In genomic region chr2:130790808-130791616, GRCh38 we compare ENCODE assay signal across 22 cellular contexts. TPM values are rescaled to one million over a fixed set of nuclear protein-coding genes. Genes with fewer than 3 reads are reported as not detected.
"Had no signal": no experiment of that assay in that cellular context is flagged by ENCODE, and none has a peak within 500 bp of the region (broad histone marks: within the 10 kb centered on the region; RNA-seq: fewer than 3 reads in every experiment).

No MANE protein-coding gene starts in this region.

- ATAC-seq: activated CD8-positive, alpha-beta T cell treated with anti-CD3 and anti-CD28 coated beads, Interleukin-2, amount 10 ng/mL, durations not matched to agents 7 days and 5 days; activated naive CD4-positive, alpha-beta T cell treated with anti-CD3 and anti-CD28 coated beads, Interleukin-2, amount 50 U/mL, for 72 hours had no signal

- H3K4me1 ChIP-seq: esophagus muscularis mucosa, parathyroid adenoma, testis had no signal

- H3K79me2 ChIP-seq: parathyroid adenoma had no signal

- H3K36me3 Mint-ChIP-seq: activated naive CD4-positive, alpha-beta T cell treated with anti-CD3 and anti-CD28 coated beads, Interleukin-2, amount 50 U/mL, for 72 hours had no signal

- DNase-seq: activated B cell treated with CpG ODN at 0.5 μM for 24 hours; activated CD4-positive, alpha-beta T cell treated with anti-CD3 and anti-CD28 coated beads for 48 hours; activated CD8-positive, alpha-beta memory T cell treated with anti-CD3 and anti-CD28 coated beads, Interleukin-2, amount 50 U/mL, for 4 hours; activated CD8-positive, alpha-beta T cell treated with anti-CD3 and anti-CD28 coated beads, Interleukin-2, amount 10 ng/mL, durations not matched to agents 7 days and 5 days; activated gamma-delta T cell; activated T-cell treated with anti-CD3 and anti-CD28 coated beads, Interleukin-2, amount 50 U/mL, for 48 hours; effector CD4-positive, alpha-beta T cell; kidney; retina; stimulated activated CD4-positive, alpha-beta T cell treated with anti-CD3 and anti-CD28 coated beads, Interleukin-15, amount 100 ng/mL, for 24 hours; stimulated activated CD4-positive, alpha-beta T cell treated with anti-CD3 and anti-CD28 coated beads, Interleukin-4, amount 100 ng/mL, for 1 hour; stimulated activated naive CD4-positive, alpha-beta T cell treated with Interleukin-2 at 50 U/mL for 16 hours; SW 1271; testis had no signal

- H3K9me3 Mint-ChIP-seq: activated B cell treated with CpG ODN at 0.5 μM for 24 hours; activated naive CD4-positive, alpha-beta T cell treated with anti-CD3 and anti-CD28 coated beads, Interleukin-2, amount 50 U/mL, for 72 hours; T-helper 2 cell treated with Interferon-gamma antibody and Interleukin-4, amounts not matched to agents 5 μg/mL and 100 μg/mL, for 36 hours had no signal

- H3K27ac Mint-ChIP-seq: activated B cell treated with CpG ODN at 0.5 μM for 24 hours; activated CD8-positive, alpha-beta T cell treated with anti-CD3 and anti-CD28 coated beads, Interleukin-2, amount 10 ng/mL, durations not matched to agents 7 days and 5 days; activated naive CD4-positive, alpha-beta T cell treated with anti-CD3 and anti-CD28 coated beads, Interleukin-2, amount 50 U/mL, for 72 hours; T-helper 2 cell treated with Interferon-gamma antibody and Interleukin-4, amounts not matched to agents 5 μg/mL and 100 μg/mL, for 36 hours had no signal

- H3K4me3 Mint-ChIP-seq: activated B cell treated with CpG ODN at 0.5 μM for 24 hours; activated CD8-positive, alpha-beta T cell treated with anti-CD3 and anti-CD28 coated beads, Interleukin-2, amount 10 ng/mL, durations not matched to agents 7 days and 5 days; T-helper 2 cell treated with Interferon-gamma antibody and Interleukin-4, amounts not matched to agents 5 μg/mL and 100 μg/mL, for 36 hours had no signal

- H3K4me3 ChIP-seq: coronary artery, esophagus muscularis mucosa, testis had no signal

- H3K36me3 ChIP-seq: esophagus muscularis mucosa had no signal

- H2AFZ ChIP-seq: parathyroid adenoma had no signal

- H3K27me3 ChIP-seq: testis had no signal

- H3K9ac ChIP-seq: parathyroid adenoma had no signal

- H3K9me3 ChIP-seq: esophagus muscularis mucosa, testis had no signal

- H3K27ac ChIP-seq: coronary artery, esophagus muscularis mucosa, parathyroid adenoma, testis had no signal

RNA-seq across cellular contexts. Expression of gene AMER3, which starts 35.7 kb away (rescaled TPM):
- total RNA-seq: activated B cell treated with CpG ODN at 0.5 μM for 24 hours; activated CD8-positive, alpha-beta T cell treated with anti-CD3 and anti-CD28 coated beads, Interleukin-2, amount 10 ng/mL, durations not matched to agents 7 days and 5 days; activated naive CD4-positive, alpha-beta T cell treated with anti-CD3 and anti-CD28 coated beads, Interleukin-2, amount 50 U/mL, for 72 hours; cardiac septum; kidney; liver; skeletal muscle tissue had no signal
- polyA plus RNA-seq: liver had no signal
